ENCODE assay signal across 13 cellular contexts in the genomic region with DNA sequence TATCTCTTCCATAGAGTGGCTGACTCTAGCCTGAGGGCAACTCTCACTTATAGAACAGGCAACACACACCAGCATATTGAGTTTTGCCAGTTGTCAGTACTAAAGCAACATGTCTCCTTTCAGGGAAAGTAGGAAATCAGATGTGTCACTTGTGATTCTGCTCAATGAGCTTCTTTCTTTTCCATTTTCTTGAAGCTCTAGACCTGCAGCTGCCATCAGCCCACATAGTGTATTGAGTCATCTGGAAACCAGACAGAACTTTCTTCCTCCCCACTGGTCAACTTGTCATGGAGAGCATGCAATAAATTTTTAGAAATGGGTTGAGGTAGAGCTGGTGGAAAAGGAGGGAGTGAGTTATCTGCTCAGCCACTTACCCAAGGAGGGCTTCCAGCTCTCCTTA.
DNase-seq lines count a peak whose midpoint lies in the region; ATAC-seq and TF ChIP-seq lines count a peak whose summit lies in the region.
"Had no signal": no experiment of that assay in that cellular context is flagged by ENCODE, and none has a peak within 500 bp of the region (broad histone marks: within the 10 kb centered on the region; RNA-seq: fewer than 3 reads in every experiment).

No MANE protein-coding gene starts in this region.

- ATAC-seq in GM18519 (IDR thresholded peaks at IDR 0.05; ENCODE audit: low FRiP score, unreplicated experiment): peak; percentile 32
- peak; percentile 53 for ATAC-seq in GM21447 (IDR thresholded peaks at IDR 0.05; ENCODE audit: unreplicated experiment)
- ATAC-seq in HG03175 (IDR thresholded peaks at IDR 0.05; ENCODE audit: unreplicated experiment): peak; percentile 59
- ATAC-seq: HCT116 had no signal

- H3K4me1 ChIP-seq in adrenal gland (replicated peaks in 1 of 2): peaks cover 0 to under 1% of the 10 kb centered on the region in 2 donors

- DNase-seq in brain microvascular endothelial cell (peak; percentile 14), adrenal gland (no peak), DMS53 treated with DMSO at 0.1 percent for 48 hours (lab: John Stamatoyannopoulos, UW; ENCODE audit: unreplicated experiment) (no peak), NCI-H2171 (lab: John Stamatoyannopoulos, UW) (no peak), NCI-H2171 treated with DMSO at 0.1 percent for 48 hours (lab: John Stamatoyannopoulos, UW) (no peak)
- DNase-seq: activated gamma-delta T cell, DMS 273 treated with DMSO at 0.1 percent for 48 hours, endodermal cell, NCI-H2081 treated with DMSO at 0.1 percent for 48 hours had no signal

- intact Hi-C loops in adrenal gland (cut with DNase I): no loop called here

- H3K9me3 ChIP-seq in adrenal gland (replicated peaks in 1 of 3): no peaks in the 10 kb centered on the region

- H3K36me3 ChIP-seq in brain microvascular endothelial cell (replicated peaks): no peaks in the 10 kb centered on the region
- H3K36me3 ChIP-seq in adrenal gland (replicated peaks in 1 of 2): no peaks in the 10 kb centered on the region

- H3K27ac ChIP-seq in brain microvascular endothelial cell (no peak overlapping the region), adrenal gland (no peak overlapping the region)

- TF ChIP-seq POLR2A in adrenal gland (IDR thresholded peaks at IDR 0.05): no peak

- H3K27me3 ChIP-seq in brain microvascular endothelial cell (replicated peaks) (no peaks in the 10 kb centered on the region), adrenal gland (no peaks in the 10 kb centered on the region)

- H3K4me3 ChIP-seq in brain microvascular endothelial cell (ENCODE audit: low read depth, low read length): no peak overlapping the region
- no peak overlapping the region for H3K4me3 ChIP-seq in adrenal gland

- in situ Hi-C loops in brain microvascular endothelial cell (cut with HindIII; ENCODE audit: low pct_ligation_motif_present, low sequenced_read_pairs): no loop called here

- TF ChIP-seq CTCF in brain microvascular endothelial cell (IDR thresholded peaks at IDR 0.05; ENCODE audit: low read depth, low read length, missing control alignments): no peak
- TF ChIP-seq CTCF in adrenal gland (IDR thresholded peaks at IDR 0.05): no peak
